In the genomic region with DNA sequence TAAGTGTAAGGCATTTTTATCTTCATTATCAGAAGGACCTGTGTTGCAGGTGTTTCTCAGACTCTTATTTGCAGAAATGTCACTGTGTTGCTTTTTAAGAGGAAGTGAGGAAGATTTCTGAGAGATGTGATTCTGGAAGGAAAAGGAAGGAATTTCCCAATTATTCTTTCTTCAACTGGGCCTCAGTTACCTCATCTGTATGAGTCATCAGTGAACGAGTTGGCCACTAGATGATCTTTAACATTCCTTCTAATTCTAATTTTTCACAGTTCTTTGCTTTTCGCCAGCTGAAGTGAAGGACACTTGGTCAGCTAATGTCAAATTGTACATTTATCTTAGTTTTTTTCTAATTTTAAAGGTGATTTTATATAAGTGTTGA, we compare ENCODE assay signal across 10 cellular contexts. TPM values are rescaled to one million over a fixed set of nuclear protein-coding genes. Genes with fewer than 3 reads are reported as not detected.
DNase-seq lines count a peak whose midpoint lies in the region; ATAC-seq and TF ChIP-seq lines count a peak whose summit lies in the region.
"Had no signal": no experiment of that assay in that cellular context is flagged by ENCODE, and none has a peak within 500 bp of the region (broad histone marks: within the 10 kb centered on the region; RNA-seq: fewer than 3 reads in every experiment).

No MANE protein-coding gene starts in this region.

- H3K9me3 ChIP-seq in gastroesophageal sphincter = no peaks in the 10 kb centered on the region
- H3K9me3 ChIP-seq in transverse colon = no peaks in the 10 kb centered on the region
- H3K9me3 ChIP-seq: heart right ventricle had no signal

- TF ChIP-seq EP300 in gastroesophageal sphincter (IDR thresholded peaks at IDR 0.05) (no peak), transverse colon (IDR thresholded peaks at IDR 0.05; ENCODE audit: low read depth) (no peak)

- ATAC-seq in gastroesophageal sphincter (peak; percentile 73), HG03095 (IDR thresholded peaks at IDR 0.05; ENCODE audit: unreplicated experiment) (no peak)
- no peak for ATAC-seq in activated T-helper 17 cell treated with anti-CD3 and anti-CD28 coated beads, Interleukin-2, amount 50 U/mL, for 72 hours (replicated peaks)

- WGBS in gastroesophageal sphincter (ENCODE audit: low coverage in 1 of 2), 2 donors = 15 to 19% methylated on average over 2 of the region's 2 CpGs
- 34 to 56% methylated on average over 2 of the region's 2 CpGs for WGBS in transverse colon (ENCODE audit: low coverage in 1 of 2), 2 donors

- peaks cover 5% of the 10 kb centered on the region for H3K4me1 Mint-ChIP-seq in activated T-helper 17 cell treated with anti-CD3 and anti-CD28 coated beads, Interleukin-2, amount 50 U/mL, for 72 hours

- TF ChIP-seq CTCF in HFF-Myc (IDR thresholded peaks at IDR 0.05; ENCODE audit: low read depth, low read length, missing control alignments) (no peak), gastroesophageal sphincter (IDR thresholded peaks at IDR 0.05) (no peak), transverse colon (IDR thresholded peaks at IDR 0.05) (no peak)

- no peaks in the 10 kb centered on the region for H3K36me3 Mint-ChIP-seq in activated T-helper 17 cell treated with anti-CD3 and anti-CD28 coated beads, Interleukin-2, amount 50 U/mL, for 72 hours (ENCODE audit: low read depth)

- H3K36me3 ChIP-seq in gastroesophageal sphincter (no peaks in the 10 kb centered on the region), transverse colon (no peaks in the 10 kb centered on the region)
- H3K36me3 ChIP-seq: heart right ventricle, MG63 had no signal

- H3K4me1 ChIP-seq in gastroesophageal sphincter = peaks cover 3 to 61% (median 18%) of the 10 kb centered on the region in 3 donors
- peaks cover 3 to 19% (median 15%) of the 10 kb centered on the region in 4 donors for H3K4me1 ChIP-seq in transverse colon

- no peaks in the 10 kb centered on the region for H3K9me3 Mint-ChIP-seq in activated T-helper 17 cell treated with anti-CD3 and anti-CD28 coated beads, Interleukin-2, amount 50 U/mL, for 72 hours

- in situ Hi-C loops in transverse colon (cut with MboI; ENCODE audit: low pct_ligation_motif_present in 1 of 4, low pct_unique_long_range_greater_than_20kb in 1 of 4, low sequenced_read_pairs in 3 of 4) = no loop called here

- intact Hi-C loops in transverse colon (cut with DNase I; ENCODE audit: low total_unique reads) = no loop called here

- peaks cover 10% of the 10 kb centered on the region for H3K27me3 Mint-ChIP-seq in activated T-helper 17 cell treated with anti-CD3 and anti-CD28 coated beads, Interleukin-2, amount 50 U/mL, for 72 hours

- DNase-seq in HFF-Myc (ENCODE audit: extremely low read depth, low read depth) = peak; percentile 61
- peak; percentile 52 for DNase-seq in SKM-1 (lab: John Stamatoyannopoulos, UW; ENCODE audit: unreplicated experiment)
- DNase-seq in transverse colon = no peak
- no peak for DNase-seq in RPMI8226
- DNase-seq: activated CD4-positive, alpha-beta T cell treated with anti-CD3 and anti-CD28 coated beads, Interleukin-2, amount 50 U/mL, for 4 hours; heart right ventricle had no signal

- H3K27ac ChIP-seq in gastroesophageal sphincter = peak overlapping the region in 3 of 4 donors; percentile 69 to 77 (median 70)
- H3K27ac ChIP-seq in transverse colon = peak overlapping the region; percentile 14 to 48 (median 41)

- TF ChIP-seq POLR2A in gastroesophageal sphincter (IDR thresholded peaks at IDR 0.05) (no peak), transverse colon (IDR thresholded peaks at IDR 0.05) (no peak)

- no peak overlapping the region for H3K4me3 Mint-ChIP-seq in activated T-helper 17 cell treated with anti-CD3 and anti-CD28 coated beads, Interleukin-2, amount 50 U/mL, for 72 hours

- H3K4me3 ChIP-seq in HFF-Myc (replicated peaks; ENCODE audit: low read depth, low read length) = no peak overlapping the region
- H3K4me3 ChIP-seq in gastroesophageal sphincter = no peak overlapping the region
- H3K4me3 ChIP-seq in transverse colon = no peak overlapping the region
- H3K4me3 ChIP-seq: heart right ventricle, MG63 had no signal

- H3K27me3 ChIP-seq in gastroesophageal sphincter = no peaks in the 10 kb centered on the region
- no peaks in the 10 kb centered on the region for H3K27me3 ChIP-seq in transverse colon
- H3K27me3 ChIP-seq: heart right ventricle, MG63 had no signal

- H3K27ac Mint-ChIP-seq in activated T-helper 17 cell treated with anti-CD3 and anti-CD28 coated beads, Interleukin-2, amount 50 U/mL, for 72 hours = no peak overlapping the region

RNA-seq across cellular contexts. Expression of a gene that starts 28.9 kb away (rescaled TPM):
- total RNA-seq in gastroesophageal sphincter (100 to 1,000 TPM in 1 of 4 donors, 10 to 100 TPM in 3; 20.4 to 127 (median 77.6) TPM), transverse colon (10 to 100 TPM in 3 of 4 donors, 1 to 10 TPM in 1; 6.0 to 70.7 (median 16.4) TPM)
- total RNA-seq in activated T-helper 17 cell treated with anti-CD3 and anti-CD28 coated beads, Interleukin-2, amount 50 U/mL, for 72 hours = under 1 TPM; 0.37 to 0.66 TPM

Comparison
In these comparisons a context has a peak if more than half of its experiments do, and no peak if none do; other contexts are left out.
1. DNase-seq: peak in HFF-Myc (single experiment) and SKM-1 (single experiment); none in transverse colon (single experiment) and RPMI8226 (single experiment).
2. RNA of a gene that starts 28.9 kb away (total RNA-seq): 20.4 to 127 TPM in gastroesophageal sphincter and 6.0 to 70.7 TPM in transverse colon; 0.37 to 0.66 TPM in activated T-helper 17 cell treated with anti-CD3 and anti-CD28 coated beads, Interleukin-2, amount 50 U/mL, for 72 hours; every median in the first group is over 4 times any median in the second.